Comparison of ENCODE assay signal across 1 cellular context in genomic region chr2:171008550-171009205, GRCh38.
A peak's percentile ranks its signal among the peaks of the same experiment; 100 is the strongest.
TF ChIP-seq lines count a peak whose summit lies in the region.

No MANE protein-coding gene starts in this region.

TF ChIP-seq in K562, 482 proteins besides CTCF, POLR2A, EP300 and RAD21:
- TF ChIP-seq E2F5 (CRISPR knock-in tag; IDR thresholded peaks at IDR 0.05) (0 out of 2 replicates have a peak, but pooled peaks have one; percentile 20), ATF7 (IDR thresholded peaks at IDR 0.05) (peak; percentile 32; the same call in 1 of the 2 replicates), MEIS2 (IDR thresholded peaks at IDR 0.05; ENCODE audit: partially characterized antibody) (peak; percentile 56), ZFP1 (CRISPR knock-in tag; IDR thresholded peaks at IDR 0.05) (peak; percentile 64; the same call in 1 of the 2 replicates), CBFA2T3 (IDR thresholded peaks at IDR 0.05) (peak; percentile 43; the same call in 1 of the 2 replicates), TCF3 (CRISPR knock-in tag; IDR thresholded peaks at IDR 0.05) (peak; percentile 21; the same call in 1 of the 2 replicates), ETV6 (IDR thresholded peaks at IDR 0.05; ENCODE audit: borderline replicate concordance in 1 of 2, low read depth in 2 of 2, low read length in 1 of 2) (no peak), ETV6 (CRISPR knock-in tag; IDR thresholded peaks at IDR 0.05; ENCODE audit: borderline replicate concordance) (no peak), CC2D1A (IDR thresholded peaks at IDR 0.05) (no peak), HMBOX1 (IDR thresholded peaks at IDR 0.05) (peak; percentile 72), ATF3 (IDR thresholded peaks at IDR 0.05) (peak; percentile 49; the same call in 1 of the 2 replicates), ATF3 (CRISPR knock-in tag; conservative IDR thresholded peaks at IDR 0.05) (no peak; the same call in 1 of the 2 replicates)
